22 cellular contexts compared by ENCODE assay signal in genomic region chr12:122228092-122228491, GRCh38. TPM values are rescaled to one million over a fixed set of nuclear protein-coding genes. Genes with fewer than 3 reads are reported as not detected.
DNase-seq lines count a peak whose midpoint lies in the region; ATAC-seq and TF ChIP-seq lines count a peak whose summit lies in the region.
"Had no signal": no experiment of that assay in that cellular context is flagged by ENCODE, and none has a peak within 500 bp of the region (broad histone marks: within the 10 kb centered on the region; RNA-seq: fewer than 3 reads in every experiment).

No MANE protein-coding gene starts in this region.

- intact Hi-C loops in right cardiac atrium (cut with DNase I), result no loop called here

- H3K79me2 ChIP-seq in Loucy (ENCODE audit: insufficient read depth, low read length) (peaks cover 25% of the 10 kb centered on the region), neural progenitor cell (ENCODE audit: low read depth) (peaks cover 20% of the 10 kb centered on the region)

- no peaks in the 10 kb centered on the region for H3K27me3 Mint-ChIP-seq in activated T-cell treated with anti-CD3 and anti-CD28 coated beads, Interleukin-2, amount 50 U/mL, for 24 hours
- H3K27me3 Mint-ChIP-seq in activated naive CD8-positive, alpha-beta T cell treated with anti-CD3 and anti-CD28 coated beads, Interleukin-2, amount 50 U/mL, for 24 hours, result no peaks in the 10 kb centered on the region
- H3K27me3 Mint-ChIP-seq in neural progenitor cell (ENCODE audit: insufficient read depth, low read depth), result no peaks in the 10 kb centered on the region

- H3K9me2 ChIP-seq in Loucy (replicated peaks; ENCODE audit: low read depth, low read length), result no peaks in the 10 kb centered on the region

- no peak overlapping the region for H3K27ac ChIP-seq in neural progenitor cell
- no peak overlapping the region for H3K27ac ChIP-seq in right cardiac atrium (ENCODE audit: low read length)
- H3K27ac ChIP-seq: gastroesophageal sphincter, HL-60 had no signal

- H3K36me3 ChIP-seq in Loucy (ENCODE audit: insufficient read depth, low read length) (peaks cover 16% of the 10 kb centered on the region; the same call in 1 of the 2 replicates), neural progenitor cell (no peaks in the 10 kb centered on the region)

- no peak for DNase-seq in activated T-cell treated with anti-CD3 and anti-CD28 coated beads, Interleukin-2, amount 50 U/mL, for 24 hours
- no peak for DNase-seq in activated T-cell treated with anti-CD3 and anti-CD28 coated beads for 4 hours
- no peak for DNase-seq in activated naive CD8-positive, alpha-beta T cell treated with anti-CD3 and anti-CD28 coated beads, Interleukin-2, amount 50 U/mL, for 24 hours
- no peak for DNase-seq in neural progenitor cell (ENCODE audit: low spot score)
- DNase-seq in right cardiac atrium, result no peak
- DNase-seq: activated CD4-positive, alpha-beta T cell treated with anti-CD3 and anti-CD28 coated beads, Interleukin-2, amount 50 U/mL, for 48 hours; aorta; Caco-2; left cardiac atrium; NCI-H1694 treated with DMSO at 0.1 percent for 48 hours; stimulated activated CD4-positive, alpha-beta T cell treated with anti-CD3 and anti-CD28 coated beads, Interleukin-12 subunit alpha, Interleukin-12 subunit beta, amount 100 ng/mL, for 4 hours had no signal

- H3F3A ChIP-seq in Loucy (ENCODE audit: low read depth) (peaks cover 5% of the 10 kb centered on the region; the same call in 1 of the 2 replicates), neural progenitor cell (ENCODE audit: low read depth) (peaks cover 34% of the 10 kb centered on the region)

- no peaks in the 10 kb centered on the region for H3K9me3 Mint-ChIP-seq in activated T-cell treated with anti-CD3 and anti-CD28 coated beads, Interleukin-2, amount 50 U/mL, for 24 hours
- no peaks in the 10 kb centered on the region for H3K9me3 Mint-ChIP-seq in activated naive CD8-positive, alpha-beta T cell treated with anti-CD3 and anti-CD28 coated beads, Interleukin-2, amount 50 U/mL, for 24 hours
- no peaks in the 10 kb centered on the region for H3K9me3 Mint-ChIP-seq in neural progenitor cell
- H3K9me3 Mint-ChIP-seq: mesothelial cell of epicardium had no signal

- ATAC-seq in activated naive CD8-positive, alpha-beta T cell treated with anti-CD3 and anti-CD28 coated beads, Interleukin-2, amount 50 U/mL, for 24 hours, result no peak
- ATAC-seq in GM21360 (IDR thresholded peaks at IDR 0.05; ENCODE audit: unreplicated experiment) (no peak), GM21529 (IDR thresholded peaks at IDR 0.05; ENCODE audit: unreplicated experiment) (no peak), right cardiac atrium (no peak)
- ATAC-seq: esophagus mucosa, gastroesophageal sphincter, HCT116, left cardiac atrium had no signal

- TF ChIP-seq CTCF in Loucy (conservative IDR thresholded peaks at IDR 0.05; ENCODE audit: low read length) (no peak), neural progenitor cell (IDR thresholded peaks at IDR 0.05) (no peak)

- no peak overlapping the region for H3K27ac Mint-ChIP-seq in activated T-cell treated with anti-CD3 and anti-CD28 coated beads, Interleukin-2, amount 50 U/mL, for 24 hours
- no peak overlapping the region for H3K27ac Mint-ChIP-seq in activated naive CD8-positive, alpha-beta T cell treated with anti-CD3 and anti-CD28 coated beads, Interleukin-2, amount 50 U/mL, for 24 hours
- H3K27ac Mint-ChIP-seq in neural progenitor cell, result no peak overlapping the region
- H3K27ac Mint-ChIP-seq: mesothelial cell of epicardium had no signal

- no peaks in the 10 kb centered on the region for H3K9me3 ChIP-seq in Loucy (ENCODE audit: insufficient read depth, low read depth, low read length)
- no peaks in the 10 kb centered on the region for H3K9me3 ChIP-seq in neural progenitor cell (ENCODE audit: low read depth)
- H3K9me3 ChIP-seq in right cardiac atrium (ENCODE audit: control insufficient read depth, low read length), result no peaks in the 10 kb centered on the region
- H3K9me3 ChIP-seq: Caco-2, gastroesophageal sphincter had no signal

- H3K4me2 ChIP-seq in Loucy (ENCODE audit: low read depth, low read length, poor library complexity, severe bottlenecking), result peak overlapping the region; percentile 90
- no peak overlapping the region for H3K4me2 ChIP-seq in neural progenitor cell

- peak overlapping the region; percentile 57 for H3K4me3 Mint-ChIP-seq in activated T-cell treated with anti-CD3 and anti-CD28 coated beads, Interleukin-2, amount 50 U/mL, for 24 hours
- peak overlapping the region; percentile 87 for H3K4me3 Mint-ChIP-seq in activated naive CD8-positive, alpha-beta T cell treated with anti-CD3 and anti-CD28 coated beads, Interleukin-2, amount 50 U/mL, for 24 hours
- peak overlapping the region; percentile 55 for H3K4me3 Mint-ChIP-seq in neural progenitor cell
- H3K4me3 Mint-ChIP-seq: mesothelial cell of epicardium had no signal

- H3K9ac ChIP-seq in Loucy (ENCODE audit: low read depth, low read length, poor library complexity, severe bottlenecking) (peak overlapping the region; percentile 63), neural progenitor cell (no peak overlapping the region)

- H4K20me1 ChIP-seq in Loucy (ENCODE audit: insufficient read depth, low read length, poor library complexity, severe bottlenecking) (peaks cover 27% of the 10 kb centered on the region), neural progenitor cell (ENCODE audit: low read depth) (peaks cover 33% of the 10 kb centered on the region)

- peak overlapping the region; percentile 73 for H3K4me3 ChIP-seq in Loucy (ENCODE audit: low read length, poor library complexity, severe bottlenecking)
- H3K4me3 ChIP-seq in neural progenitor cell, result no peak overlapping the region
- H3K4me3 ChIP-seq in right cardiac atrium (ENCODE audit: low read length), result no peak overlapping the region
- H3K4me3 ChIP-seq: gastroesophageal sphincter had no signal

- H3K27me3 ChIP-seq in Loucy (ENCODE audit: insufficient read depth, low read length, poor library complexity, severe bottlenecking) (no peaks in the 10 kb centered on the region), neural progenitor cell (peaks cover 7% of the 10 kb centered on the region), right cardiac atrium (ENCODE audit: control insufficient read depth, insufficient read depth) (no peaks in the 10 kb centered on the region)
- H3K27me3 ChIP-seq: gastroesophageal sphincter had no signal

- peaks cover 32% of the 10 kb centered on the region for H3K4me1 ChIP-seq in Loucy (ENCODE audit: insufficient read depth, low read length, poor library complexity, severe bottlenecking)
- H3K4me1 ChIP-seq in neural progenitor cell, result peaks cover 17% of the 10 kb centered on the region
- peaks cover 5% of the 10 kb centered on the region for H3K4me1 ChIP-seq in right cardiac atrium (ENCODE audit: control insufficient read depth, insufficient read depth, low read length)

- 92% methylated on average over 5 of the region's 5 CpGs for WGBS in right cardiac atrium

- H3K4me1 Mint-ChIP-seq in activated T-cell treated with anti-CD3 and anti-CD28 coated beads, Interleukin-2, amount 50 U/mL, for 24 hours (ENCODE audit: low read depth), result peaks cover 32% of the 10 kb centered on the region
- peaks cover 35% of the 10 kb centered on the region for H3K4me1 Mint-ChIP-seq in activated naive CD8-positive, alpha-beta T cell treated with anti-CD3 and anti-CD28 coated beads, Interleukin-2, amount 50 U/mL, for 24 hours
- H3K4me1 Mint-ChIP-seq in neural progenitor cell, result peaks cover 23% of the 10 kb centered on the region

- H2AFZ ChIP-seq in Loucy (ENCODE audit: low read length), result peak overlapping the region; percentile 31; the same call in 1 of the 2 replicates
- no peak overlapping the region for H2AFZ ChIP-seq in neural progenitor cell (replicated peaks)

- H3K36me3 Mint-ChIP-seq in activated T-cell treated with anti-CD3 and anti-CD28 coated beads, Interleukin-2, amount 50 U/mL, for 24 hours (ENCODE audit: low read depth), result peaks cover 67% of the 10 kb centered on the region
- H3K36me3 Mint-ChIP-seq in activated naive CD8-positive, alpha-beta T cell treated with anti-CD3 and anti-CD28 coated beads, Interleukin-2, amount 50 U/mL, for 24 hours (ENCODE audit: low read depth), result peaks cover 30% of the 10 kb centered on the region
- peaks cover 13% of the 10 kb centered on the region for H3K36me3 Mint-ChIP-seq in neural progenitor cell

RNA-seq across cellular contexts. Expression of gene DIABLO, which starts 2.2 kb away (rescaled TPM):
- 114 and 131 TPM in 2 replicates for total RNA-seq in neural progenitor cell (ENCODE audit: low replicate concordance)
- total RNA-seq in right cardiac atrium, result 10 to 100 TPM; 25.0 to 29.3 (median 27.3) TPM
- polyA plus RNA-seq in right cardiac atrium, result 31.9 TPM

RNA-seq across cellular contexts. Expression of gene B3GNT4, which starts 24.6 kb away (rescaled TPM):
- total RNA-seq in neural progenitor cell (ENCODE audit: low replicate concordance), result 0.30 and 0.53 TPM in 2 replicates
- total RNA-seq in right cardiac atrium, result under 1 TPM in 1 of 4 donors, not detected in 3; 0.29 TPM
- 0.36 TPM for polyA plus RNA-seq in right cardiac atrium
- total RNA-seq: aorta, Daoy, gastroesophageal sphincter, left cardiac atrium had no signal

RNA-seq across cellular contexts. Expression of gene VPS33A, which starts 38.2 kb away (rescaled TPM):
- total RNA-seq in neural progenitor cell (ENCODE audit: low replicate concordance) (26.1 and 42.0 TPM in 2 replicates), right cardiac atrium (10 to 100 TPM in 3 of 4 donors, 1 to 10 TPM in 1; 7.8 to 15.2 (median 12.7) TPM)
- polyA plus RNA-seq in right cardiac atrium, result 7.3 TPM

RNA-seq across cellular contexts. Expression of gene LRRC43, which starts 45.2 kb away (rescaled TPM):
- total RNA-seq in neural progenitor cell (ENCODE audit: low replicate concordance) (0.24 and 0.46 TPM in 2 replicates), right cardiac atrium (1 to 10 TPM in 2 of 4 donors, under 1 TPM in 2; 0.69 to 3.1 (median 1.3) TPM)
- 2.3 TPM for polyA plus RNA-seq in right cardiac atrium
- total RNA-seq: aorta had no signal
- polyA plus RNA-seq: aorta had no signal

RNA-seq across cellular contexts. Expression of gene IL31, which starts 54.1 kb away (rescaled TPM):
- not detected in 2 replicates for total RNA-seq in neural progenitor cell (ENCODE audit: low replicate concordance)
- not detected for total RNA-seq in right cardiac atrium
- polyA plus RNA-seq in right cardiac atrium, result not detected
- total RNA-seq: aorta, Caco-2, Daoy, esophagus mucosa, gastroesophageal sphincter, left cardiac atrium, mesothelial cell of epicardium, renal cortical epithelial cell, temporal lobe had no signal
- polyA plus RNA-seq: aorta had no signal
